9 cellular contexts compared by ENCODE assay signal in genomic region chr11:61701298-61701993, GRCh38. TPM values are rescaled to one million over a fixed set of nuclear protein-coding genes. Genes with fewer than 3 reads are reported as not detected.
DNase-seq lines count a peak whose midpoint lies in the region; ATAC-seq and TF ChIP-seq lines count a peak whose summit lies in the region.
"Had no signal": no experiment of that assay in that cellular context is flagged by ENCODE, and none has a peak within 500 bp of the region (broad histone marks: within the 10 kb centered on the region; RNA-seq: fewer than 3 reads in every experiment).

No MANE protein-coding gene starts in this region.

- no peaks in the 10 kb centered on the region for H3K27me3 ChIP-seq in HL-60 (ENCODE audit: insufficient read depth, poor library complexity, severe bottlenecking)
- no peaks in the 10 kb centered on the region for H3K27me3 ChIP-seq in right cardiac atrium (ENCODE audit: control insufficient read depth, insufficient read depth)

- no peaks in the 10 kb centered on the region for H3K9me3 ChIP-seq in right cardiac atrium (ENCODE audit: control insufficient read depth, low read length)

- peaks cover 39% of the 10 kb centered on the region for H3K4me1 ChIP-seq in right cardiac atrium (ENCODE audit: control insufficient read depth, insufficient read depth, low read length)

- in situ Hi-C loops in SK-MEL-5 (cut with HindIII; ENCODE audit: low pct_unique_long_range_greater_than_20kb, low sequenced_read_pairs): no loop called here

- H3K4me1 Mint-ChIP-seq in stimulated activated memory B cell treated with anti-CD40 and anti-IgM and Interleukin-4, amounts not matched to agents 10 μg/mL and 1 μg/mL and 100 μg/mL, for 72 hours: peaks cover 18% of the 10 kb centered on the region

- H3K27ac ChIP-seq in HL-60 (replicated peaks): peak overlapping the region; percentile 45
- H3K27ac ChIP-seq in right cardiac atrium (ENCODE audit: low read length): peak overlapping the region; percentile 82

- 50% methylated on average over 16 of the region's 16 CpGs for WGBS in right cardiac atrium

- intact Hi-C loops in right cardiac atrium (cut with DNase I): no loop called here

- TF ChIP-seq CTCF in HL-60 (IDR thresholded peaks at IDR 0.05; ENCODE audit: insufficient read depth, low read length): peak; percentile 19

- H3K4me3 Mint-ChIP-seq in stimulated activated memory B cell treated with anti-CD40 and anti-IgM and Interleukin-4, amounts not matched to agents 10 μg/mL and 1 μg/mL and 100 μg/mL, for 72 hours: no peak overlapping the region
- H3K4me3 Mint-ChIP-seq: activated naive CD8-positive, alpha-beta T cell had no signal

- no peak overlapping the region for H3K27ac Mint-ChIP-seq in stimulated activated memory B cell treated with anti-CD40 and anti-IgM and Interleukin-4, amounts not matched to agents 10 μg/mL and 1 μg/mL and 100 μg/mL, for 72 hours
- H3K27ac Mint-ChIP-seq: activated naive CD8-positive, alpha-beta T cell had no signal

- no peaks in the 10 kb centered on the region for H3K9me3 Mint-ChIP-seq in stimulated activated memory B cell treated with anti-CD40 and anti-IgM and Interleukin-4, amounts not matched to agents 10 μg/mL and 1 μg/mL and 100 μg/mL, for 72 hours

- H3K4me3 ChIP-seq in HL-60 (replicated peaks; ENCODE audit: insufficient read depth, low read length) (no peak overlapping the region), right cardiac atrium (ENCODE audit: low read length) (no peak overlapping the region)

- DNase-seq in AML-193 (lab: John Stamatoyannopoulos, UW): peak; percentile 32 to 43
- DNase-seq in HL-60 (ENCODE audit: low read depth in 1 of 2, low spot score in 1 of 2): peak in 1 of 2 experiments; percentile 60
- DNase-seq in SK-MEL-5 (ENCODE audit: low read depth, low spot score): peak; percentile 27
- peak in 2 of 3 donors; percentile 71 to 77 for DNase-seq in right cardiac atrium
- no peak for DNase-seq in ureter (ENCODE audit: low spot score)

- peak in 1 of 2 donors; percentile 7 for ATAC-seq in right cardiac atrium
- ATAC-seq in HG02852 (IDR thresholded peaks at IDR 0.05; ENCODE audit: unreplicated experiment): no peak
- no peak for ATAC-seq in stimulated activated memory B cell treated with anti-CD40 and anti-IgM and Interleukin-4, amounts not matched to agents 10 μg/mL and 1 μg/mL and 100 μg/mL, for 72 hours
- ATAC-seq in HG03342 (IDR thresholded peaks at IDR 0.05; ENCODE audit: unreplicated experiment): no peak

- peaks cover 73% of the 10 kb centered on the region for H3K27me3 Mint-ChIP-seq in stimulated activated memory B cell treated with anti-CD40 and anti-IgM and Interleukin-4, amounts not matched to agents 10 μg/mL and 1 μg/mL and 100 μg/mL, for 72 hours
- H3K27me3 Mint-ChIP-seq: activated naive CD8-positive, alpha-beta T cell had no signal

- no peaks in the 10 kb centered on the region for H3K36me3 Mint-ChIP-seq in stimulated activated memory B cell treated with anti-CD40 and anti-IgM and Interleukin-4, amounts not matched to agents 10 μg/mL and 1 μg/mL and 100 μg/mL, for 72 hours
- H3K36me3 Mint-ChIP-seq: activated naive CD8-positive, alpha-beta T cell had no signal

RNA-seq across cellular contexts. Expression of gene DAGLA, which starts 21.3 kb away (rescaled TPM):
- total RNA-seq in SK-MEL-5 (2014; rRNA removed; shearing (Covaris generic)): 0.98 and 1.1 TPM in 2 replicates
- 3.7 and 3.9 TPM in 2 replicates for polyA plus RNA-seq in SK-MEL-5 (2015; cell fraction: cytosol; rRNA removed)
- 2.8 and 3.4 TPM in 2 replicates for polyA plus RNA-seq in SK-MEL-5 (2015; cell fraction: nucleus; rRNA removed)
- 1 to 10 TPM; 4.1 to 7.2 (median 6.1) TPM for total RNA-seq in right cardiac atrium
- 3.7 TPM for polyA plus RNA-seq in right cardiac atrium
- 2.7 TPM for total RNA-seq in ureter

RNA-seq across cellular contexts. Expression of gene MYRF, which starts 51.0 kb away (rescaled TPM):
- total RNA-seq in SK-MEL-5 (2014; rRNA removed; shearing (Covaris generic)): 1.7 and 2.2 TPM in 2 replicates
- 6.7 and 8.5 TPM in 2 replicates for polyA plus RNA-seq in SK-MEL-5 (2015; cell fraction: cytosol; rRNA removed)
- 12.9 and 16.5 TPM in 2 replicates for polyA plus RNA-seq in SK-MEL-5 (2015; cell fraction: nucleus; rRNA removed)
- total RNA-seq in right cardiac atrium (1 to 10 TPM in 3 of 4 donors, under 1 TPM in 1; 0.62 to 1.9 (median 1.4) TPM), ureter (4.7 TPM)
- 0.70 TPM for polyA plus RNA-seq in right cardiac atrium
